In the genomic region with DNA sequence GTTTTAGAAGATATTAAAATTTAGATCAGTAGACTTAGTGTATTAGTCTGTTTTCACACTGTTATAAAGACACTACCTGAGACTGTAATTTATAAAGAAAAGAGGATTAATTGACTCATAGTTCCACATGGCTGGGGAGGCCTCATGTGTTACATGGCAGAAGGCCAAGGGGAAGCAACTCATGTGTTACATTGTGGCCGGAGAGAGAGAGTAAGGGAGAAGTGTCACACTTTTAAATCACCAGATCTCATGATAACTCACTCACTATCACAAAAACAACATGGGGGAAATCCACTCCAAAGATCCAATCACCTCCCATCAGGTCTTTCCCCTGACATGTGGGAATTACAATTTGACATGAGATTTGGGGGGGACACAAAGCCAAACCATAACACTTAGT, we compare ENCODE assay signal across 20 cellular contexts.
DNase-seq lines count a peak whose midpoint lies in the region; FAIRE-seq and TF ChIP-seq lines count a peak whose summit lies in the region.
"Had no signal": no experiment of that assay in that cellular context is flagged by ENCODE, and none has a peak within 500 bp of the region (broad histone marks: within the 10 kb centered on the region; RNA-seq: fewer than 3 reads in every experiment).

No MANE protein-coding gene starts in this region.

- H3K9me3 ChIP-seq in tibial nerve: no peaks in the 10 kb centered on the region
- H3K9me3 ChIP-seq: breast epithelium had no signal

- H3K27ac ChIP-seq in HL-60 (replicated peaks) (no peak overlapping the region), tibial nerve (no peak overlapping the region)
- H3K27ac ChIP-seq: breast epithelium, coronary artery, heart right ventricle had no signal

- DNase-seq in HL-60 (ENCODE audit: low read depth in 1 of 2, low spot score in 1 of 2) (peak; percentile 21 to 28), RCC 7860 (ENCODE audit: low spot score) (peak; percentile 36), fibroblast of mammary gland (ENCODE audit: low read depth) (peak; percentile 6), skeletal muscle cell (ENCODE audit: low read depth) (peak; percentile 7), pons (ENCODE audit: low spot score) (no peak), tibial nerve (ENCODE audit: low spot score in 2 of 2) (no peak)
- no peak for DNase-seq in stimulated activated CD4-positive, alpha-beta T cell treated with anti-CD3 and anti-CD28 coated beads, Interleukin-4, amount 100 ng/mL, for 4 hours
- DNase-seq: activated CD4-positive, CD25-positive, alpha-beta regulatory T cell; activated CD8-positive, alpha-beta T cell treated with anti-CD3 and anti-CD28 coated beads for 36 hours; activated effector memory CD4-positive, alpha-beta T cell treated with anti-CD3 and anti-CD28 coated beads, Interleukin-2, amount 50 U/mL, for 16 hours; activated T-cell treated with anti-CD3 and anti-CD28 coated beads for 4 hours; AML-193; DMS79 treated with DMSO at 0.1 percent for 48 hours; endodermal cell; heart right ventricle; mucosa of descending colon; NCI-H510A treated with DMSO at 0.1 percent for 48 hours had no signal

- 59 to 71% methylated on average over 1 of the region's 1 CpG for WGBS in tibial nerve, 2 donors

- H3K4me3 ChIP-seq in HL-60 (replicated peaks; ENCODE audit: insufficient read depth, low read length) (no peak overlapping the region), fibroblast of mammary gland (ENCODE audit: control insufficient read depth, low read depth, low read length) (no peak overlapping the region), skeletal muscle cell (ENCODE audit: low read depth, low read length) (no peak overlapping the region), tibial nerve (no peak overlapping the region)
- H3K4me3 ChIP-seq: breast epithelium, coronary artery, heart right ventricle, mucosa of descending colon had no signal

- H3K4me1 ChIP-seq in tibial nerve: no peaks in the 10 kb centered on the region
- H3K4me1 ChIP-seq: breast epithelium, heart right ventricle had no signal

- TF ChIP-seq POLR2A in tibial nerve (IDR thresholded peaks at IDR 0.05): no peak

- FAIRE-seq in RCC 7860 (lab: Jason Lieb, UNC): no peak
- FAIRE-seq: GM12891 had no signal

- H3K27me3 ChIP-seq in HL-60 (ENCODE audit: insufficient read depth, poor library complexity, severe bottlenecking) (no peaks in the 10 kb centered on the region), tibial nerve (no peaks in the 10 kb centered on the region)
- H3K27me3 ChIP-seq: breast epithelium, heart right ventricle had no signal

- H3K36me3 ChIP-seq in tibial nerve: no peaks in the 10 kb centered on the region
- H3K36me3 ChIP-seq: breast epithelium, heart right ventricle had no signal

- TF ChIP-seq EP300 in tibial nerve (IDR thresholded peaks at IDR 0.05): no peak

- TF ChIP-seq CTCF in HL-60 (IDR thresholded peaks at IDR 0.05; ENCODE audit: insufficient read depth, low read length) (no peak), fibroblast of mammary gland (conservative IDR thresholded peaks at IDR 0.05; ENCODE audit: control insufficient read depth, insufficient read depth, low read depth, low read length) (no peak), tibial nerve (IDR thresholded peaks at IDR 0.05) (no peak)

Comparison
In these comparisons a context has a peak if more than half of its experiments do, and no peak if none do; other contexts are left out.
1. DNase-seq: peak in HL-60 (2 of 2), RCC 7860 (single experiment), fibroblast of mammary gland (single experiment) and skeletal muscle cell (single experiment); none in pons (single experiment), stimulated activated CD4-positive, alpha-beta T cell treated with anti-CD3 and anti-CD28 coated beads, Interleukin-4, amount 100 ng/mL, for 4 hours (0 of 2) and tibial nerve (0 of 2).